Comparison of ENCODE assay signal across 1 cellular context in genomic region chr1:29322147-29322694, GRCh38.
TF ChIP-seq lines count a peak whose summit lies in the region.

No MANE protein-coding gene starts in this region.

TF ChIP-seq in WTC11, 78 proteins besides CTCF, POLR2A, EP300 and RAD21 (continued from another document):
- TF ChIP-seq PRDM15 (CRISPR knock-in tag; IDR thresholded peaks at IDR 0.05) = no peak
- TF ChIP-seq NR3C1 (CRISPR knock-in tag; conservative IDR thresholded peaks at IDR 0.05; ENCODE audit: low read depth) = no peak
- TF ChIP-seq ZNF416 (CRISPR knock-in tag; IDR thresholded peaks at IDR 0.05) = no peak
- TF ChIP-seq ERG (CRISPR knock-in tag; IDR thresholded peaks at IDR 0.05) = no peak
- no peak for TF ChIP-seq FOXJ3 (CRISPR knock-in tag; IDR thresholded peaks at IDR 0.05; ENCODE audit: borderline replicate concordance)
- no peak for TF ChIP-seq PRRX2 (CRISPR knock-in tag; IDR thresholded peaks at IDR 0.05)
- TF ChIP-seq GABPB1 (CRISPR knock-in tag; IDR thresholded peaks at IDR 0.05) = no peak
- no peak for TF ChIP-seq USF2 (CRISPR knock-in tag; IDR thresholded peaks at IDR 0.05)
- no peak for TF ChIP-seq ZNF317 (CRISPR knock-in tag; IDR thresholded peaks at IDR 0.05; ENCODE audit: borderline replicate concordance, low read depth)
- no peak for TF ChIP-seq CREM (CRISPR knock-in tag; IDR thresholded peaks at IDR 0.05)
- TF ChIP-seq AR (CRISPR knock-in tag; IDR thresholded peaks at IDR 0.05) = no peak
TF ChIP-seq in WTC11: peak in this region for 0.
